ENCODE assay signal across 8 cellular contexts in the genomic region with DNA sequence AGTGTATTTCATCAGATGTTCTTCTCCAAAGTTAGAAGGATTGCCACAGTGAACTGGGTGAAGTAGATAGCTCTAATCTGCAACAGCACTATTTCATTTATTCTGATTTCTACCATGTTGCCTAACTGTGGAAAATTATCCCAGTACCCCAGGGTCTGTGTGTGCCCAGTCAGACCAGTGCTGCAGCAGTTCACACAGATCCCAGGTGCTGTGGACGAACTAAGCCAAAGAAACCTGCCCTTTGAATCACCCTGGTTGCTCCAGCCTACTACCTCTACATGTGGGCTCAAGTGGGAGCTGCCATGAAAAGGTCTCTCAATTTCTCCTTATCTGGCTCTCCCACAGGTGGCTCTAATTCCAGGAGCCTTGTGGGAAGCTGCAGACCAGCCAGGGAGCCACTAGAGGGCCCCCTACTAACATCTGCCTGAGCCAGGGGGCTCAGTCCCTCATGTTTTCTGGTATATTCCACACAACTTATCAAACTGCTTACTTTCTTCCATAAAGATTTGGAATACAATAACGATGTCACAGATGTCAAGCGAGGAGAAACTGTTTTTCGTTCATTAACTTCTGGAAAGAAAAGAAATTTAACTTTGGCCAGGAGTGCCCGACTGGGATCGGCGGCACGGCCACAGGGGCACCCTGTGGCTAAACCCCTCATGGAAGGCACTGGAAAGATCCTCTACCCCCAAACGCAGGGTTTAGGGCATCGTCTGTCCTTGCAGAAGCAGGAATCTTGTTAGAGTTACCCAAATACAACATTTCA. TPM values are rescaled to one million over a fixed set of nuclear protein-coding genes. Genes with fewer than 3 reads are reported as not detected.
A peak's percentile ranks its signal among the peaks of the same experiment; 100 is the strongest.
DNase-seq lines count a peak whose midpoint lies in the region; ATAC-seq and TF ChIP-seq lines count a peak whose summit lies in the region.

No MANE protein-coding gene starts in this region.

- no peak overlapping the region for H3K27ac ChIP-seq in GM23338 (ENCODE audit: low read depth)
- H3K27ac ChIP-seq in osteoblast (ENCODE audit: low read depth, low read length) = no peak overlapping the region

- H3K27me3 ChIP-seq in GM23338 (ENCODE audit: insufficient read depth) (no peaks in the 10 kb centered on the region), osteoblast (ENCODE audit: insufficient read depth, low read length) (no peaks in the 10 kb centered on the region)

- CTCF ChIA-PET in activated CD8-positive, alpha-beta memory T cell treated with anti-CD3 and anti-CD28 coated beads, Interleukin-2, amount 10 ng/mL, durations not matched to agents 7 days and 5 days (lab: Charles Lee) = interaction anchor here (0.7 to 4.1 kb wide), 13 partner anchors 9 to 164 kb away, joined by 3 to 28 read pairs (median 4); no protein-coding TSS in a partner anchor

- H3K4me1 Mint-ChIP-seq in GM23338 = peaks cover 3% of the 10 kb centered on the region; the same call in 2 of the 3 replicates
- peaks cover 39% of the 10 kb centered on the region for H3K4me1 Mint-ChIP-seq in activated CD8-positive, alpha-beta memory T cell treated with anti-CD3 and anti-CD28 coated beads, Interleukin-2, amount 10 ng/mL, durations not matched to agents 7 days and 5 days

- no peak overlapping the region for H3K4me2 ChIP-seq in GM23338
- no peak overlapping the region for H3K4me2 ChIP-seq in osteoblast (ENCODE audit: insufficient read depth, low read length)

- H3K9me3 Mint-ChIP-seq in GM23338 = no peaks in the 10 kb centered on the region
- no peaks in the 10 kb centered on the region for H3K9me3 Mint-ChIP-seq in activated CD8-positive, alpha-beta memory T cell treated with anti-CD3 and anti-CD28 coated beads, Interleukin-2, amount 10 ng/mL, durations not matched to agents 7 days and 5 days (ENCODE audit: low read depth)

- H3K9me3 ChIP-seq in osteoblast (ENCODE audit: low read depth, low read length) = no peaks in the 10 kb centered on the region

- no peaks in the 10 kb centered on the region for H3K79me2 ChIP-seq in GM23338 (replicated peaks; ENCODE audit: insufficient read depth)
- no peaks in the 10 kb centered on the region for H3K79me2 ChIP-seq in osteoblast (ENCODE audit: insufficient read depth, low read length)

- H3K27me3 Mint-ChIP-seq in GM23338 (ENCODE audit: insufficient read depth, low read depth, poor library complexity) = peaks cover 1% of the 10 kb centered on the region
- H3K27me3 Mint-ChIP-seq in activated CD8-positive, alpha-beta memory T cell treated with anti-CD3 and anti-CD28 coated beads, Interleukin-2, amount 10 ng/mL, durations not matched to agents 7 days and 5 days = peaks cover 21% of the 10 kb centered on the region

- H3K36me3 ChIP-seq in GM23338 (ENCODE audit: insufficient read depth) (no peaks in the 10 kb centered on the region), osteoblast (ENCODE audit: insufficient read depth, low read length) (no peaks in the 10 kb centered on the region)

- H3K9me2 ChIP-seq in GM23338 (ENCODE audit: insufficient read depth) = no peaks in the 10 kb centered on the region

- TF ChIP-seq CTCF in GM23338 (conservative IDR thresholded peaks at IDR 0.05; ENCODE audit: low read depth in 2 of 2) = peak; percentile 88 to 99
- peak; percentile 81 for TF ChIP-seq CTCF in fibroblast of pulmonary artery (IDR thresholded peaks at IDR 0.05; ENCODE audit: low read length, missing control alignments)
- peak; percentile 70 for TF ChIP-seq CTCF in osteoblast (IDR thresholded peaks at IDR 0.05; ENCODE audit: extremely low read depth, low read depth, low read length)

- ATAC-seq in GM23338 (peak; percentile 97), HG03045 (IDR thresholded peaks at IDR 0.05; ENCODE audit: unreplicated experiment) (no peak), GM21360 (IDR thresholded peaks at IDR 0.05; ENCODE audit: unreplicated experiment) (no peak)
- peak; percentile 73 for ATAC-seq in activated CD8-positive, alpha-beta memory T cell treated with anti-CD3 and anti-CD28 coated beads, Interleukin-2, amount 10 ng/mL, durations not matched to agents 7 days and 5 days

- H2AFZ ChIP-seq in GM23338 = no peak overlapping the region
- no peak overlapping the region for H2AFZ ChIP-seq in osteoblast (ENCODE audit: low read length)

- no peaks in the 10 kb centered on the region for H3F3A ChIP-seq in GM23338 (replicated peaks; ENCODE audit: low read depth)

- in situ Hi-C loops in Caki2 (cut with HindIII; ENCODE audit: low pct_unique_long_range_greater_than_20kb, low sequenced_read_pairs) = no loop called here

- no peak overlapping the region for H3K4me3 Mint-ChIP-seq in GM23338
- H3K4me3 Mint-ChIP-seq in activated CD8-positive, alpha-beta memory T cell treated with anti-CD3 and anti-CD28 coated beads, Interleukin-2, amount 10 ng/mL, durations not matched to agents 7 days and 5 days = no peak overlapping the region

- DNase-seq in Caki2 (ENCODE audit: low read depth) (peak; percentile 39), GM23338 (ENCODE audit: low spot score) (peak; percentile 81), NCI-H446 treated with DMSO at 0.1 percent for 48 hours (lab: John Stamatoyannopoulos, UW) (peak; percentile 23), fibroblast of pulmonary artery (ENCODE audit: low read depth) (peak; percentile 49), osteoblast (ENCODE audit: insufficient read length, low spot score, missing footprints) (no peak)
- DNase-seq in activated CD8-positive, alpha-beta memory T cell treated with anti-CD3 and anti-CD28 coated beads, Interleukin-2, amount 10 ng/mL, durations not matched to agents 7 days and 5 days = peak; percentile 64

- H3K36me3 Mint-ChIP-seq in GM23338 (ENCODE audit: low read depth) = no peaks in the 10 kb centered on the region
- H3K36me3 Mint-ChIP-seq in activated CD8-positive, alpha-beta memory T cell treated with anti-CD3 and anti-CD28 coated beads, Interleukin-2, amount 10 ng/mL, durations not matched to agents 7 days and 5 days = peaks cover 6% of the 10 kb centered on the region

- H3K4me3 ChIP-seq in GM23338 (no peak overlapping the region), fibroblast of pulmonary artery (replicated peaks; ENCODE audit: low read depth, low read length) (no peak overlapping the region), osteoblast (ENCODE audit: insufficient read depth, low read length) (no peak overlapping the region)

- no peaks in the 10 kb centered on the region for H4K20me1 ChIP-seq in GM23338 (replicated peaks; ENCODE audit: insufficient read depth)
- no peaks in the 10 kb centered on the region for H4K20me1 ChIP-seq in osteoblast (ENCODE audit: insufficient read depth, low read length)

- no peak overlapping the region for H3K27ac Mint-ChIP-seq in GM23338
- no peak overlapping the region for H3K27ac Mint-ChIP-seq in activated CD8-positive, alpha-beta memory T cell treated with anti-CD3 and anti-CD28 coated beads, Interleukin-2, amount 10 ng/mL, durations not matched to agents 7 days and 5 days

- H3K4me1 ChIP-seq in GM23338 (ENCODE audit: insufficient read depth) (no peaks in the 10 kb centered on the region), osteoblast (ENCODE audit: insufficient read depth, low read length) (peaks cover 4% of the 10 kb centered on the region)

TF ChIP-seq in GM23338, 12 proteins besides CTCF, POLR2A, EP300 and RAD21 (continues in another document):
- no peak for TF ChIP-seq ZNF114 (CRISPR knock-in tag; IDR thresholded peaks at IDR 0.05)
- no peak for TF ChIP-seq CREB1 (CRISPR knock-in tag; IDR thresholded peaks at IDR 0.05; ENCODE audit: low read depth)
- no peak for TF ChIP-seq POLR2AphosphoS5 (IDR thresholded peaks at IDR 0.05; ENCODE audit: low read depth)
- TF ChIP-seq ZNF331 (CRISPR knock-in tag; IDR thresholded peaks at IDR 0.05; ENCODE audit: low read depth) = no peak
- TF ChIP-seq, protein P1, sequence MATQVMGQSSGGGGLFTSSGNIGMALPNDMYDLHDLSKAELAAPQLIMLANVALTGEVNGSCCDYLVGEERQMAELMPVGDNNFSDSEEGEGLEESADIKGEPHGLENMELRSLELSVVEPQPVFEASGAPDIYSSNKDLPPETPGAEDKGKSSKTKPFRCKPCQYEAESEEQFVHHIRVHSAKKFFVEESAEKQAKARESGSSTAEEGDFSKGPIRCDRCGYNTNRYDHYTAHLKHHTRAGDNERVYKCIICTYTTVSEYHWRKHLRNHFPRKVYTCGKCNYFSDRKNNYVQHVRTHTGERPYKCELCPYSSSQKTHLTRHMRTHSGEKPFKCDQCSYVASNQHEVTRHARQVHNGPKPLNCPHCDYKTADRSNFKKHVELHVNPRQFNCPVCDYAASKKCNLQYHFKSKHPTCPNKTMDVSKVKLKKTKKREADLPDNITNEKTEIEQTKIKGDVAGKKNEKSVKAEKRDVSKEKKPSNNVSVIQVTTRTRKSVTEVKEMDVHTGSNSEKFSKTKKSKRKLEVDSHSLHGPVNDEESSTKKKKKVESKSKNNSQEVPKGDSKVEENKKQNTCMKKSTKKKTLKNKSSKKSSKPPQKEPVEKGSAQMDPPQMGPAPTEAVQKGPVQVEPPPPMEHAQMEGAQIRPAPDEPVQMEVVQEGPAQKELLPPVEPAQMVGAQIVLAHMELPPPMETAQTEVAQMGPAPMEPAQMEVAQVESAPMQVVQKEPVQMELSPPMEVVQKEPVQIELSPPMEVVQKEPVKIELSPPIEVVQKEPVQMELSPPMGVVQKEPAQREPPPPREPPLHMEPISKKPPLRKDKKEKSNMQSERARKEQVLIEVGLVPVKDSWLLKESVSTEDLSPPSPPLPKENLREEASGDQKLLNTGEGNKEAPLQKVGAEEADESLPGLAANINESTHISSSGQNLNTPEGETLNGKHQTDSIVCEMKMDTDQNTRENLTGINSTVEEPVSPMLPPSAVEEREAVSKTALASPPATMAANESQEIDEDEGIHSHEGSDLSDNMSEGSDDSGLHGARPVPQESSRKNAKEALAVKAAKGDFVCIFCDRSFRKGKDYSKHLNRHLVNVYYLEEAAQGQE (IDR thresholded peaks at IDR 0.05; ENCODE audit: unreplicated experiment) = no peak

RNA-seq across cellular contexts. Expression of a gene that starts 31.6 kb away (rescaled TPM):
- not detected in 2 replicates for total RNA-seq in Caki2 (2014; rRNA removed; shearing (Covaris generic); ENCODE audit: low replicate concordance)
- total RNA-seq in GM23338 (2014; rRNA removed; shearing (Covaris generic)) = not detected in 2 replicates
- 0.28 and 0.29 TPM in 2 replicates for polyA plus RNA-seq in GM23338 (2016; fragmentation: Nextera tagmentation; extraction: Ambion mirVana)
- 1 to 10 TPM; 1.2 to 1.7 TPM for total RNA-seq in activated CD8-positive, alpha-beta memory T cell treated with anti-CD3 and anti-CD28 coated beads, Interleukin-2, amount 10 ng/mL, durations not matched to agents 7 days and 5 days
- total RNA-seq in osteoblast = not detected in 2 replicates

Comparison
In these comparisons a context has a peak if more than half of its experiments do, and no peak if none do; other contexts are left out.
1. ATAC-seq: peak in GM23338 (single experiment) and activated CD8-positive, alpha-beta memory T cell treated with anti-CD3 and anti-CD28 coated beads, Interleukin-2, amount 10 ng/mL, durations not matched to agents 7 days and 5 days (single experiment); none in HG03045 (single experiment) and GM21360 (single experiment).
2. Peak in every context shown above with its lines, with median percentiles within 50 percentile points of each other: CTCF ChIP-seq.